ENCODE assay signal across 8 cellular contexts in the genomic region with DNA sequence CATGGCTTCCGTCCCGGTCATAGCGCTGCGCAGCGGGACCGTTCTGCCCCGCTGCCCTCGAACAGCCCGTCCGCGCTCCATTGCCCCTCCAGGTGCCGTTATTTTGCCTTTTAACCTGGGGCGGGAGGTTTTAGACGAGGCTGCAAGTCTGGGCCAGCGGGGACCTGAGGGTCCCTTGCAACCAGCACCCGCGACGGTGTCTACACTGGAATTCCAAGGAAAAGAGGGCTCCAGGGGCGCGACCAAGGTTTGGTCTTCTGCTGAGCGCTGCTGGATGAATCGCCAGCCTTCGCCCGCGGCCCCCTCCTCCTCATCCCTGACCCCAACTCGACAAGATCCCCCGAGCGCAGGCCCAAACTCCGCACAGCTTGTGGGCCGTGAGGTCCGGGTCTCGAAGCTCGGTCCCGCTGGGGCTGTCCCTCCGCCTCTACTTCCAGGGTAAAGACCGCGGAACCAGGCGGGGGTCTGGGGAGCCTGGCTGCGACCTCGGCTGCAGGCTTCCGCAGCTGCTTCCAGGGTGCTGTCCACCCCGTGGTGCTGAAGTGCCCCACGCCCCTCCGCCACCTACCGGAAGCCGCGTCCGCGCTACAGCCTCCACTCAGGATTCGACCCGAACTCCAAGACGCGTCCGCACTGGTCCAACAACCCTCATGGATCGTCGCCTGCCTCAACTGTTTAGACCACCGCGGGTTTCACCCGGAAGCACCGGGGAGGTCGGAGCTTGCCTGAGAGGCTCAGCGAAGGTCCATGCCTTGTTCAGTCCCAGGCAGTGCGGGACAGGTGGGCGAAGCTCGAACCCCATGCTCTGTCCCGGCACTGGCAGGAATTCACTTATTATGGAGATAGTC. TPM values are rescaled to one million over a fixed set of nuclear protein-coding genes. Genes with fewer than 3 reads are reported as not detected.
A peak's percentile ranks its signal among the peaks of the same experiment; 100 is the strongest.
DNase-seq lines count a peak whose midpoint lies in the region; ATAC-seq and TF ChIP-seq lines count a peak whose summit lies in the region.

No MANE protein-coding gene starts in this region.

- H3K4ac ChIP-seq in IMR-90 (ENCODE audit: low read depth, low read length): no peak overlapping the region

- H3K4me2 ChIP-seq in IMR-90 (ENCODE audit: low read depth, low read length): peak overlapping the region; percentile 77

- no peak overlapping the region for H2AK5ac ChIP-seq in IMR-90 (ENCODE audit: low read depth, low read length)

- peak overlapping the region; percentile 23 for H3K4me3 ChIP-seq in AG04449 (ENCODE audit: low read depth, low read length)
- H3K4me3 ChIP-seq in IMR-90 (ENCODE audit: insufficient read depth, low read depth, low read length): no peak overlapping the region
- H3K4me3 ChIP-seq in esophagus muscularis mucosa: peak overlapping the region; percentile 8 to 31 (median 20)

- H3K36me3 ChIP-seq in IMR-90 (ENCODE audit: control insufficient read depth, insufficient read depth, low read length) (no peaks in the 10 kb centered on the region), esophagus muscularis mucosa (no peaks in the 10 kb centered on the region)

- CTCF ChIA-PET in AG04449 (lab: Yijun Ruan, JAX) (interaction anchor here (0.6 to 4.6 kb wide), 16 partner anchors 8 to 301 kb away, joined by 3 to 71 read pairs (median 4); partner anchors contain the start of gene CA4), IMR-90 (lab: Yijun Ruan, JAX) (no interaction called here)

- H4K91ac ChIP-seq in IMR-90 (ENCODE audit: insufficient read depth, low read depth, low read length): no peak overlapping the region

- H3K9me3 Mint-ChIP-seq in naive thymus-derived CD8-positive, alpha-beta T cell: no peaks in the 10 kb centered on the region

- H2AK9ac ChIP-seq in IMR-90 (replicated peaks; ENCODE audit: low read depth, low read length, poor library complexity): peak overlapping the region; percentile 73

- in situ Hi-C loops in IMR-90 (cut with MboI; ENCODE audit: low sequenced_read_pairs): loop anchor here (25.0 kb wide), 2 partner anchors 273 to 498 kb away; partner anchors contain the start of gene CHCT1

- no peak for TF ChIP-seq EP300 in esophagus muscularis mucosa (IDR thresholded peaks at IDR 0.05)

- ATAC-seq in IMR-90 (ENCODE audit: low read depth) (peak; percentile 52), HG02610 (IDR thresholded peaks at IDR 0.05; ENCODE audit: unreplicated experiment) (no peak), GM21786 (IDR thresholded peaks at IDR 0.05; ENCODE audit: unreplicated experiment) (no peak)
- ATAC-seq in naive thymus-derived CD8-positive, alpha-beta T cell: peak; percentile 56

- H3K9me1 ChIP-seq in IMR-90 (ENCODE audit: insufficient read depth, low read length): no peaks in the 10 kb centered on the region; the same call in 1 of the 2 replicates

- H3K9ac ChIP-seq in IMR-90 (ENCODE audit: low read depth, low read length): no peak overlapping the region

- BruUV-seq in IMR-90 (replicated peaks; lab: Mats Ljungman, UMichigan): no TSS peak

- H3K4me1 ChIP-seq in IMR-90 (ENCODE audit: control insufficient read depth, insufficient read depth, low read length): peaks cover 9% of the 10 kb centered on the region
- peaks cover 42 to 56% (median 53%) of the 10 kb centered on the region in 4 donors for H3K4me1 ChIP-seq in esophagus muscularis mucosa

- peaks cover 16 to 74% (median 53%) of the 10 kb centered on the region in 5 donors for H3K27me3 Mint-ChIP-seq in naive thymus-derived CD8-positive, alpha-beta T cell

- dilution Hi-C loops in IMR-90 (cut with HindIII; ENCODE audit: low sequenced_read_pairs, unreplicated experiment): no loop called here

- POLR2A ChIA-PET in AG04449 (lab: Yijun Ruan, JAX) (interaction anchor here (0.6 to 0.9 kb wide), 2 partner anchors 93 to 253 kb away, joined by 3 read pairs; partner anchors contain the start of gene USP32), IMR-90 (lab: Charles Lee; ENCODE audit: unreplicated experiment) (no interaction called here)
- POLR2A ChIA-PET in naive thymus-derived CD8-positive, alpha-beta T cell (lab: Charles Lee): no interaction called here

- 0 out of 2 replicates have a peak overlapping the region, but pooled peaks have one; percentile 16 for H3K23ac ChIP-seq in IMR-90 (ENCODE audit: low read depth, low read length)

- DNase-seq in AG04449 (ENCODE audit: low read depth, low spot score): no peak
- peak; percentile 58 for DNase-seq in IMR-90
- DNase-seq in activated CD8-positive, alpha-beta memory T cell treated with anti-CD3 and anti-CD28 coated beads, Interleukin-2, amount 50 U/mL, for 4 hours: peak; percentile 63
- no peak for DNase-seq in esophagus muscularis mucosa (ENCODE audit: extremely low spot score)
- DNase-seq in naive thymus-derived CD8-positive, alpha-beta T cell: peak; percentile 42 to 80 (median 71)
- DNase-seq in stimulated activated naive CD4-positive, alpha-beta T cell (lab: John Stamatoyannopoulos, UW): peak; percentile 44 to 73 (median 62)

- TF ChIP-seq RAD21 in IMR-90 (IDR thresholded peaks at IDR 0.05; ENCODE audit: low read length): peak; percentile 47

- intact Hi-C loops in IMR-90 (cut with micrococcal nuclease) (loop anchor here (10.0 kb wide), 2 partner anchors 465 to 495 kb away; partner anchors contain the start of gene PPM1D), esophagus muscularis mucosa (cut with DNase I) (loop anchor here (5.0 kb wide), 1 partner anchor 298 kb away; no protein-coding TSS in a partner anchor)

- no peak overlapping the region for H3K14ac ChIP-seq in IMR-90 (replicated peaks; ENCODE audit: low read depth, low read length)

- no peak overlapping the region for H2BK5ac ChIP-seq in IMR-90 (ENCODE audit: low read depth, low read length, poor library complexity, severe bottlenecking)

- no peak overlapping the region for H3K27ac ChIP-seq in IMR-90 (ENCODE audit: insufficient read depth, low read length)
- H3K27ac ChIP-seq in esophagus muscularis mucosa (replicated peaks in 1 of 4): no peak overlapping the region

- peaks cover 0 to 8% of the 10 kb centered on the region in 2 experiments; a peak in 2 of 4 replicates for H3K79me1 ChIP-seq in IMR-90 (ENCODE audit: low read depth in 1 of 2, low read length in 2 of 2)

- H4K8ac ChIP-seq in IMR-90 (ENCODE audit: low read depth in 2 of 2, low read length in 2 of 2): no peak overlapping the region

- 10% methylated on average over 40 of the region's 66 CpGs; no CpG with 5 or more reads in 1 of the 2 experiments for WGBS in IMR-90 (ENCODE audit: extremely low coverage in 2 of 2, insufficient read length in 1 of 2), 2 experiments
- WGBS in esophagus muscularis mucosa: 21% methylated on average over 17 of the region's 66 CpGs

- H3K4me3 Mint-ChIP-seq in naive thymus-derived CD8-positive, alpha-beta T cell: peak overlapping the region in 5 of 10 donors; percentile 14 to 51 (median 48)

- H3K18ac ChIP-seq in IMR-90 (ENCODE audit: low read depth, low read length): no peak overlapping the region

- H4K20me1 ChIP-seq in IMR-90 (ENCODE audit: insufficient read depth, low read length): no peaks in the 10 kb centered on the region

- H3K27me3 ChIP-seq in IMR-90 (ENCODE audit: control insufficient read depth, insufficient read depth, low read length): peaks cover 32% of the 10 kb centered on the region
- peaks cover 0 to 70% (median 34%) of the 10 kb centered on the region in 4 donors for H3K27me3 ChIP-seq in esophagus muscularis mucosa

- no peak overlapping the region for H4K5ac ChIP-seq in IMR-90 (ENCODE audit: low read depth, low read length)

- no peak overlapping the region for H2BK120ac ChIP-seq in IMR-90 (ENCODE audit: low read depth, low read length)

- peak overlapping the region; percentile 74 for H2AFZ ChIP-seq in IMR-90 (replicated peaks; ENCODE audit: low read length, poor library complexity)

- peaks cover 16 to 47% (median 38%) of the 10 kb centered on the region in 4 donors for H3K4me1 Mint-ChIP-seq in naive thymus-derived CD8-positive, alpha-beta T cell

- no peak overlapping the region for H2BK15ac ChIP-seq in IMR-90 (ENCODE audit: low read depth, low read length)

- H3K27ac Mint-ChIP-seq in naive thymus-derived CD8-positive, alpha-beta T cell: peak overlapping the region in 2 of 10 donors; percentile 40 to 79

- H3K56ac ChIP-seq in IMR-90 (ENCODE audit: extremely low read depth, insufficient read depth, low read length): no peak overlapping the region

- no peaks in the 10 kb centered on the region for H3K9me3 ChIP-seq in IMR-90 (ENCODE audit: control insufficient read depth, insufficient read depth, low read length)
- no peaks in the 10 kb centered on the region for H3K9me3 ChIP-seq in esophagus muscularis mucosa

- peaks cover 1 to 4% (median 2%) of the 10 kb centered on the region in 3 donors for H3K36me3 Mint-ChIP-seq in naive thymus-derived CD8-positive, alpha-beta T cell

- TF ChIP-seq POLR2A in IMR-90 (IDR thresholded peaks at IDR 0.05; ENCODE audit: low read depth, low read length) (no peak), esophagus muscularis mucosa (IDR thresholded peaks at IDR 0.05; ENCODE audit: low read depth) (no peak)

- no peak overlapping the region for H2BK20ac ChIP-seq in IMR-90 (ENCODE audit: low read depth, low read length)

- TF ChIP-seq CTCF in AG04449 (IDR thresholded peaks at IDR 0.05; ENCODE audit: insufficient read depth, low read length, missing control alignments): peak; percentile 95
- TF ChIP-seq CTCF in IMR-90 (conservative IDR thresholded peaks at IDR 0.05; ENCODE audit: low read depth, low read length): peak; percentile 77
- peak; percentile 55 to 69 (median 58) for TF ChIP-seq CTCF in esophagus muscularis mucosa (IDR thresholded peaks at IDR 0.05)

TF ChIP-seq in IMR-90, 13 proteins besides CTCF, POLR2A, EP300 and RAD21 (continues in another document):
- peak; percentile 49; the same call in 1 of the 2 replicates for TF ChIP-seq SMC3 (IDR thresholded peaks at IDR 0.05; ENCODE audit: low read depth, low read length)
- TF ChIP-seq RFX5 (IDR thresholded peaks at IDR 0.05; ENCODE audit: low read depth, low read length): no peak
- peak; percentile 90 for TF ChIP-seq RCOR1 (IDR thresholded peaks at IDR 0.05; ENCODE audit: insufficient replicate concordance, low read length)
- no peak for TF ChIP-seq FOS (IDR thresholded peaks at IDR 0.05; ENCODE audit: low read depth, low read length)
- TF ChIP-seq MXI1 (IDR thresholded peaks at IDR 0.05; ENCODE audit: borderline replicate concordance, low read depth, low read length): peak; percentile 95
- TF ChIP-seq BHLHE40 (IDR thresholded peaks at IDR 0.05; ENCODE audit: low read depth, low read length): no peak
- no peak for TF ChIP-seq NFE2L2 (IDR thresholded peaks at IDR 0.05; ENCODE audit: low read depth, low read length)
- TF ChIP-seq MAFK (IDR thresholded peaks at IDR 0.05; ENCODE audit: low read depth, low read length): no peak
- no peak for TF ChIP-seq CHD1 (IDR thresholded peaks at IDR 0.05; ENCODE audit: low read depth, low read length)
- TF ChIP-seq MAZ (IDR thresholded peaks at IDR 0.05; ENCODE audit: borderline replicate concordance, low read depth, low read length): peak; percentile 60

RNA-seq across cellular contexts. Expression of gene CA4, which starts 10.1 kb away (rescaled TPM):
- total RNA-seq in IMR-90 (2012; rRNA removed): not detected in 2 replicates
- polyA plus RNA-seq in IMR-90 (2012; rRNA removed): not detected in 2 replicates
- polyA plus RNA-seq in IMR-90 (2012; cell fraction: cytosol; rRNA removed): not detected in 2 replicates
- not detected in 2 replicates for polyA plus RNA-seq in IMR-90 (2012; cell fraction: nucleus; rRNA removed; ENCODE audit: low replicate concordance)
- 1 to 10 TPM; 2.1 to 8.3 (median 4.3) TPM for total RNA-seq in esophagus muscularis mucosa
- not detected for total RNA-seq in naive thymus-derived CD8-positive, alpha-beta T cell
- polyA plus RNA-seq in naive thymus-derived CD8-positive, alpha-beta T cell: not detected

Comparison
In these comparisons a context has a peak if more than half of its experiments do, and no peak if none do; other contexts are left out.
1. DNase-seq: peak in IMR-90 (single experiment), activated CD8-positive, alpha-beta memory T cell treated with anti-CD3 and anti-CD28 coated beads, Interleukin-2, amount 50 U/mL, for 4 hours (single experiment), naive thymus-derived CD8-positive, alpha-beta T cell (10 of 10) and stimulated activated naive CD4-positive, alpha-beta T cell (6 of 6); none in AG04449 (single experiment) and esophagus muscularis mucosa (single experiment).
2. ATAC-seq: peak in IMR-90 (single experiment) and naive thymus-derived CD8-positive, alpha-beta T cell (2 of 2); none in HG02610 (single experiment) and GM21786 (single experiment).
3. Peak in every context shown above with its lines, with median percentiles within 50 percentile points of each other: CTCF ChIP-seq.